Comparison of ENCODE assay signal across 8 cellular contexts in the genomic region with DNA sequence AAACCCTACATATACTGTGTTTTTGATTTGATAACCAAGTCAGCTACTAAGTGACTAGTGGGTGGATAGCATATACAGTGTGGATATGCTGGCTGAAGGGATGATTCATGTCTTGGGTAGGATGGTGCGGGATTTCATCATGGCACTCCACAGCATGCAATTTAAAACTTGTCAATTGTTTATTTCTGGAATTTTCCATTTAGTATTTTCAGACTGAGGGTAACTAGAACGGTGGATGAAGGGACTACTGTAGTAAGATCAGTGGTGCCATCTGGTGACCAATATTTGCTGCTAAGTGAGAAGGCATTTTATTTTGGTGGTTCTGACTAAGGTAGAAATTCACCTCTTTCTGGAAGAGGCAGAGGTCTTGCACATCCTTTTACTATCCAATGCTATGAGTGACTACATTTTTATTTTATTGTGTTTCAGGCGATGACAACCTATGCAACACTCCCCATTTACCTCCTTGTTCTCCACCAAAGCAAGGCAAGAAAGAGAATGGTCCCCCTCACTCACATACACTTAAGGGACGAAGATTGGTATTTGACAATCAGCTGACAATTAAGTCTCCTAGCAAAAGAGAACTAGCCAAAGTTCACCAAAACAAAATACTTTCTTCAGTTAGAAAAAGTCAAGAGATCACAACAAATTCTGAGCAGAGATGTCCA. TPM values are rescaled to one million over a fixed set of nuclear protein-coding genes. Genes with fewer than 3 reads are reported as not detected.
DNase-seq lines count a peak whose midpoint lies in the region; TF ChIP-seq lines count a peak whose summit lies in the region.

No MANE protein-coding gene starts in this region.

- H3K4me3 Mint-ChIP-seq in activated T-cell treated with anti-CD3 and anti-CD28 coated beads, Interleukin-2, amount 50 U/mL, for 24 hours, result peak overlapping the region; percentile 95
- H3K4me3 Mint-ChIP-seq in T-helper 2 cell treated with Interferon-gamma antibody and Interleukin-4, amounts not matched to agents 5 μg/mL and 100 μg/mL, for 36 hours, result peak overlapping the region; percentile 2

- no peak for TF ChIP-seq POLR2A in esophagus squamous epithelium (IDR thresholded peaks at IDR 0.05)

- H3K27ac ChIP-seq in esophagus squamous epithelium, result peak overlapping the region in 2 of 4 donors; percentile 30 to 32
- H3K27ac ChIP-seq in parathyroid adenoma, result no peak overlapping the region

- no peaks in the 10 kb centered on the region for H3K27me3 Mint-ChIP-seq in activated T-cell treated with anti-CD3 and anti-CD28 coated beads, Interleukin-2, amount 50 U/mL, for 24 hours
- no peaks in the 10 kb centered on the region for H3K27me3 Mint-ChIP-seq in T-helper 2 cell treated with Interferon-gamma antibody and Interleukin-4, amounts not matched to agents 5 μg/mL and 100 μg/mL, for 36 hours (ENCODE audit: low read depth)

- peak overlapping the region; percentile 63 for H3K27ac Mint-ChIP-seq in activated T-cell treated with anti-CD3 and anti-CD28 coated beads, Interleukin-2, amount 50 U/mL, for 24 hours
- peak overlapping the region; percentile 36 for H3K27ac Mint-ChIP-seq in T-helper 2 cell treated with Interferon-gamma antibody and Interleukin-4, amounts not matched to agents 5 μg/mL and 100 μg/mL, for 36 hours

- H3K79me2 ChIP-seq in parathyroid adenoma, result no peaks in the 10 kb centered on the region

- DNase-seq in activated T-cell treated with anti-CD3 and anti-CD28 coated beads, Interleukin-2, amount 50 U/mL, for 24 hours, result no peak
- DNase-seq in activated T-cell treated with anti-CD3 and anti-CD28 coated beads for 4 hours (no peak), M059J (ENCODE audit: low read depth) (peak; percentile 87), esophagus squamous epithelium (lab: John Stamatoyannopoulos, UW) (no peak), NCI-H1048 (lab: John Stamatoyannopoulos, UW) (no peak), GM19238 (ENCODE audit: insufficient read length, low spot score) (no peak)
- peak; percentile 40 for DNase-seq in T-helper 2 cell treated with Interferon-gamma antibody and Interleukin-4, amounts not matched to agents 5 μg/mL and 100 μg/mL, for 36 hours (ENCODE audit: low spot score)

- H3K9me3 ChIP-seq in esophagus squamous epithelium (no peaks in the 10 kb centered on the region), parathyroid adenoma (ENCODE audit: control insufficient read depth, low read length) (no peaks in the 10 kb centered on the region)

- no peak overlapping the region for H2AFZ ChIP-seq in parathyroid adenoma

- peak; percentile 37 to 80 (median 64) for TF ChIP-seq CTCF in esophagus squamous epithelium (IDR thresholded peaks at IDR 0.05)
- TF ChIP-seq CTCF in parathyroid adenoma (IDR thresholded peaks at IDR 0.05), result peak; percentile 66

- H3K36me3 ChIP-seq in esophagus squamous epithelium (peaks cover 0 to 10% (median 0%) of the 10 kb centered on the region in 3 donors), parathyroid adenoma (ENCODE audit: control insufficient read depth, insufficient read depth, low read length) (no peaks in the 10 kb centered on the region)

- peaks cover 77% of the 10 kb centered on the region for H3K36me3 Mint-ChIP-seq in activated T-cell treated with anti-CD3 and anti-CD28 coated beads, Interleukin-2, amount 50 U/mL, for 24 hours (ENCODE audit: low read depth)
- H3K36me3 Mint-ChIP-seq in T-helper 2 cell treated with Interferon-gamma antibody and Interleukin-4, amounts not matched to agents 5 μg/mL and 100 μg/mL, for 36 hours (ENCODE audit: low read depth), result peaks cover 44% of the 10 kb centered on the region

- no peaks in the 10 kb centered on the region for H3K27me3 ChIP-seq in esophagus squamous epithelium
- H3K27me3 ChIP-seq in parathyroid adenoma (ENCODE audit: control insufficient read depth, insufficient read depth, low read length), result no peaks in the 10 kb centered on the region

- H3K4me1 ChIP-seq in esophagus squamous epithelium (peaks cover 13 to 24% (median 13%) of the 10 kb centered on the region in 3 donors), parathyroid adenoma (peaks cover 3% of the 10 kb centered on the region)

- no peak overlapping the region for H3K4me2 ChIP-seq in parathyroid adenoma (ENCODE audit: low read length)

- WGBS in esophagus squamous epithelium, 2 donors, result 40 to 52% methylated on average over 4 of the region's 4 CpGs

- peaks cover 59% of the 10 kb centered on the region for H3K4me1 Mint-ChIP-seq in activated T-cell treated with anti-CD3 and anti-CD28 coated beads, Interleukin-2, amount 50 U/mL, for 24 hours (ENCODE audit: low read depth)
- peaks cover 36% of the 10 kb centered on the region for H3K4me1 Mint-ChIP-seq in T-helper 2 cell treated with Interferon-gamma antibody and Interleukin-4, amounts not matched to agents 5 μg/mL and 100 μg/mL, for 36 hours (ENCODE audit: low read depth)

- intact Hi-C loops in esophagus squamous epithelium (cut with DNase I), result no loop called here

- H3K9me3 Mint-ChIP-seq in activated T-cell treated with anti-CD3 and anti-CD28 coated beads, Interleukin-2, amount 50 U/mL, for 24 hours, result no peaks in the 10 kb centered on the region
- no peaks in the 10 kb centered on the region for H3K9me3 Mint-ChIP-seq in T-helper 2 cell treated with Interferon-gamma antibody and Interleukin-4, amounts not matched to agents 5 μg/mL and 100 μg/mL, for 36 hours

- H3K4me3 ChIP-seq in esophagus squamous epithelium (no peak overlapping the region), parathyroid adenoma (ENCODE audit: low read depth, low read length) (no peak overlapping the region)

- H3K9ac ChIP-seq in parathyroid adenoma, result no peak overlapping the region

RNA-seq across cellular contexts. Expression of a gene that starts 3.1 kb away (rescaled TPM):
- 37.5 and 48.9 TPM in 2 replicates for total RNA-seq in M059J (2014; rRNA removed; shearing (Covaris generic))
- 10 to 100 TPM in 2 of 4 donors, 1 to 10 TPM in 2; 2.9 to 17.8 (median 9.8) TPM for total RNA-seq in esophagus squamous epithelium

RNA-seq across cellular contexts. Expression of a gene that starts 18.2 kb away (rescaled TPM):
- total RNA-seq in M059J (2014; rRNA removed; shearing (Covaris generic)), result 9.4 and 17.8 TPM in 2 replicates
- total RNA-seq in esophagus squamous epithelium, result 10 to 100 TPM in 2 of 4 donors, 1 to 10 TPM in 2; 6.7 to 14.2 (median 10.8) TPM

Comparison
In these comparisons a context has a peak if more than half of its experiments do, and no peak if none do; other contexts are left out.
1. DNase-seq: peak in M059J (single experiment) and T-helper 2 cell treated with Interferon-gamma antibody and Interleukin-4, amounts not matched to agents 5 μg/mL and 100 μg/mL, for 36 hours (single experiment); none in activated T-cell treated with anti-CD3 and anti-CD28 coated beads, Interleukin-2, amount 50 U/mL, for 24 hours (single experiment), activated T-cell treated with anti-CD3 and anti-CD28 coated beads for 4 hours (single experiment), esophagus squamous epithelium (single experiment), NCI-H1048 (single experiment) and GM19238 (single experiment).